In the genomic region with DNA sequence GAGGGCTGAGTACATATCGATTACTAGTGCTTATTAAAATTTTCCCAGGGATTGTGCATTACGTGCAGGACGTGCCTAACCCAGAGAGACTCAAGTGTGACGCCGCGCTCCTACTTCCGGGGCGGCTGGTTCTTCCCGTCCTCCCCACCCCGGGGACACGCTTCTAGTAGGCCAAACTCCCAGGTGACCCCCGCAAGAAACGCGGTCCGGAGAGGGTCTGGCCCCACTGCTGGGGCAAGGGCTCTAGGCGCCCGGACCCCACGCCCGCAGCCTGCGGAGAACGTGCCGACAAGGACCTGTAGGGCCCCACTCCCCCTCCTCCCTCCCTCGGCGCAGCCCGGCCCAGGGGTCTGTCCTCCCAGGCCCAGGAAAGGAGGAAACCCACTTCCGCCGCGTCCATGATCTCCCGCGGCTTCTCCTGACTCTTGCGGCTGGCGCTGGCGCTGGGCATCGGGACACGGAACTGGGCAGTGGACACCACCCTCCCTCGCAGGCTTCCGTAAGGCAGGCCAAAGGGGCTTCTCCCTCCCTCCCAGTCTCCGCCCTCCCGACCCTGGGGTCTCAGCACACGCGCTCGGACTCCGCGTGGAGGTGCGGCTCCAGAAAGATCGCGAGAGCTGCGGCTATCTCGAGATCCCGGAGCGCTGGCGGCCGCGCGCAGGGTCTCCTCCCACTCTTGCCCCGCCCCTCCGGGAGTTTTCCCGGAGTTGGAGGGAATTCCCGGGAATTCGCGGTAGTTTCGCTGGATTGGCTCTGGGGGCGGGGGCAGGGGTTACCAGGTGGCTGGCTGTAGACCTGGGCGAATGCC, we compare ENCODE assay signal across 1 cellular context.
TF ChIP-seq lines count a peak whose summit lies in the region.

Gene DARS1, minus strand, starts transcription at position 609 of the 808 bp plus-strand sequence. Its CDS starts 158 bp downstream, at position 451.

TF ChIP-seq in K562, 482 proteins besides CTCF, POLR2A, EP300 and RAD21 (continued from another document):
- no peak for TF ChIP-seq BCLAF1 (IDR thresholded peaks at IDR 0.05; ENCODE audit: borderline replicate concordance in 1 of 2, control insufficient read depth in 1 of 2, low read depth in 2 of 2, low read length in 1 of 2)
- TF ChIP-seq ZNF644 (tag; IDR thresholded peaks at IDR 0.05; ENCODE audit: low read depth), result no peak
- TF ChIP-seq ATF7 (IDR thresholded peaks at IDR 0.05), result peak; percentile 47
- TF ChIP-seq KLF16 (IDR thresholded peaks at IDR 0.05), result no peak
- TF ChIP-seq, protein P1, sequence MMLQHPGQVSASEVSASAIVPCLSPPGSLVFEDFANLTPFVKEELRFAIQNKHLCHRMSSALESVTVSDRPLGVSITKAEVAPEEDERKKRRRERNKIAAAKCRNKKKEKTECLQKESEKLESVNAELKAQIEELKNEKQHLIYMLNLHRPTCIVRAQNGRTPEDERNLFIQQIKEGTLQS (IDR thresholded peaks at IDR 0.05), result no peak
- TF ChIP-seq, protein P1 (CRISPR knock-in tag; conservative IDR thresholded peaks at IDR 0.05), result peak; percentile 58; the same call in 1 of the 2 replicates
- TF ChIP-seq, protein P2, sequence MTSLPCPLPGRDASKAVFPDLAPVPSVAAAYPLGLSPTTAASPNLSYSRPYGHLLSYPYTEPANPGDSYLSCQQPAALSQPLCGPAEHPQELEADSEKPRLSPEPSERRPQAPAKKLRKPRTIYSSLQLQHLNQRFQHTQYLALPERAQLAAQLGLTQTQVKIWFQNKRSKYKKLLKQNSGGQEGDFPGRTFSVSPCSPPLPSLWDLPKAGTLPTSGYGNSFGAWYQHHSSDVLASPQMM (CRISPR knock-in tag; IDR thresholded peaks at IDR 0.05), result no peak
- no peak for TF ChIP-seq RREB1 (CRISPR knock-in tag; IDR thresholded peaks at IDR 0.05)
- TF ChIP-seq MYC (IDR thresholded peaks at IDR 0.05; ENCODE audit: low read depth, low read length), result peak; percentile 99
- peak; percentile 98 for TF ChIP-seq MYC (CRISPR knock-in tag; IDR thresholded peaks at IDR 0.05; ENCODE audit: borderline replicate concordance, low read depth)
- peak; percentile 57 for TF ChIP-seq TAF1 (IDR thresholded peaks at IDR 0.05; ENCODE audit: control insufficient read depth, extremely low read depth, insufficient read depth, low read length, severe bottlenecking)
- TF ChIP-seq ETV5 (CRISPR knock-in tag; IDR thresholded peaks at IDR 0.05; ENCODE audit: low read depth), result peak; percentile 87
- TF ChIP-seq HNRNPL (IDR thresholded peaks at IDR 0.05; ENCODE audit: low read depth, low read length), result peak; percentile 78
- peak; percentile 6 for TF ChIP-seq BRD9 (IDR thresholded peaks at IDR 0.05; ENCODE audit: low read depth, partially characterized antibody)
- TF ChIP-seq ESRRA (IDR thresholded peaks at IDR 0.05; ENCODE audit: borderline replicate concordance, low read depth), result peak; percentile 46; the same call in 1 of the 2 replicates
- TF ChIP-seq, protein P3, sequence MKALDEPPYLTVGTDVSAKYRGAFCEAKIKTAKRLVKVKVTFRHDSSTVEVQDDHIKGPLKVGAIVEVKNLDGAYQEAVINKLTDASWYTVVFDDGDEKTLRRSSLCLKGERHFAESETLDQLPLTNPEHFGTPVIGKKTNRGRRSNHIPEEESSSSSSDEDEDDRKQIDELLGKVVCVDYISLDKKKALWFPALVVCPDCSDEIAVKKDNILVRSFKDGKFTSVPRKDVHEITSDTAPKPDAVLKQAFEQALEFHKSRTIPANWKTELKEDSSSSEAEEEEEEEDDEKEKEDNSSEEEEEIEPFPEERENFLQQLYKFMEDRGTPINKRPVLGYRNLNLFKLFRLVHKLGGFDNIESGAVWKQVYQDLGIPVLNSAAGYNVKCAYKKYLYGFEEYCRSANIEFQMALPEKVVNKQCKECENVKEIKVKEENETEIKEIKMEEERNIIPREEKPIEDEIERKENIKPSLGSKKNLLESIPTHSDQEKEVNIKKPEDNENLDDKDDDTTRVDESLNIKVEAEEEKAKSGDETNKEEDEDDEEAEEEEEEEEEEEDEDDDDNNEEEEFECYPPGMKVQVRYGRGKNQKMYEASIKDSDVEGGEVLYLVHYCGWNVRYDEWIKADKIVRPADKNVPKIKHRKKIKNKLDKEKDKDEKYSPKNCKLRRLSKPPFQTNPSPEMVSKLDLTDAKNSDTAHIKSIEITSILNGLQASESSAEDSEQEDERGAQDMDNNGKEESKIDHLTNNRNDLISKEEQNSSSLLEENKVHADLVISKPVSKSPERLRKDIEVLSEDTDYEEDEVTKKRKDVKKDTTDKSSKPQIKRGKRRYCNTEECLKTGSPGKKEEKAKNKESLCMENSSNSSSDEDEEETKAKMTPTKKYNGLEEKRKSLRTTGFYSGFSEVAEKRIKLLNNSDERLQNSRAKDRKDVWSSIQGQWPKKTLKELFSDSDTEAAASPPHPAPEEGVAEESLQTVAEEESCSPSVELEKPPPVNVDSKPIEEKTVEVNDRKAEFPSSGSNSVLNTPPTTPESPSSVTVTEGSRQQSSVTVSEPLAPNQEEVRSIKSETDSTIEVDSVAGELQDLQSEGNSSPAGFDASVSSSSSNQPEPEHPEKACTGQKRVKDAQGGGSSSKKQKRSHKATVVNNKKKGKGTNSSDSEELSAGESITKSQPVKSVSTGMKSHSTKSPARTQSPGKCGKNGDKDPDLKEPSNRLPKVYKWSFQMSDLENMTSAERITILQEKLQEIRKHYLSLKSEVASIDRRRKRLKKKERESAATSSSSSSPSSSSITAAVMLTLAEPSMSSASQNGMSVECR (CRISPR knock-in tag; IDR thresholded peaks at IDR 0.05), result peak; percentile 89
- TF ChIP-seq HEY1 (CRISPR knock-in tag; IDR thresholded peaks at IDR 0.05; ENCODE audit: borderline replicate concordance), result peak; percentile 73; the same call in 1 of the 2 replicates
- TF ChIP-seq, protein P4, sequence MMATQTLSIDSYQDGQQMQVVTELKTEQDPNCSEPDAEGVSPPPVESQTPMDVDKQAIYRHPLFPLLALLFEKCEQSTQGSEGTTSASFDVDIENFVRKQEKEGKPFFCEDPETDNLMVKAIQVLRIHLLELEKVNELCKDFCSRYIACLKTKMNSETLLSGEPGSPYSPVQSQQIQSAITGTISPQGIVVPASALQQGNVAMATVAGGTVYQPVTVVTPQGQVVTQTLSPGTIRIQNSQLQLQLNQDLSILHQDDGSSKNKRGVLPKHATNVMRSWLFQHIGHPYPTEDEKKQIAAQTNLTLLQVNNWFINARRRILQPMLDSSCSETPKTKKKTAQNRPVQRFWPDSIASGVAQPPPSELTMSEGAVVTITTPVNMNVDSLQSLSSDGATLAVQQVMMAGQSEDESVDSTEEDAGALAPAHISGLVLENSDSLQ (IDR thresholded peaks at IDR 0.05), result no peak
- no peak for TF ChIP-seq POLR3G (IDR thresholded peaks at IDR 0.05; ENCODE audit: extremely low read depth, insufficient read length, insufficient replicate concordance)
- TF ChIP-seq MITF (IDR thresholded peaks at IDR 0.05), result peak; percentile 34; the same call in 1 of the 2 replicates
- TF ChIP-seq MNT (conservative IDR thresholded peaks at IDR 0.05), result peak; percentile 96 to 98
- TF ChIP-seq GTF2E2 (tag; IDR thresholded peaks at IDR 0.05), result 0 out of 2 replicates have a peak, but pooled peaks have one; percentile 29
- 0 out of 2 replicates have a peak, but pooled peaks have one; percentile 67 for TF ChIP-seq RBM14 (IDR thresholded peaks at IDR 0.05; ENCODE audit: borderline replicate concordance, insufficient read depth, low read depth, low read length)
- TF ChIP-seq PHF21A (IDR thresholded peaks at IDR 0.05; ENCODE audit: borderline replicate concordance, low read depth), result peak; percentile 80
